8 cellular contexts compared by ENCODE assay signal in genomic region chr12:30796508-30796780, GRCh38. TPM values are rescaled to one million over a fixed set of nuclear protein-coding genes. Genes with fewer than 3 reads are reported as not detected.
A peak's percentile ranks its signal among the peaks of the same experiment; 100 is the strongest.
DNase-seq lines count a peak whose midpoint lies in the region; ATAC-seq and TF ChIP-seq lines count a peak whose summit lies in the region.

No MANE protein-coding gene starts in this region.

- H4K20me1 ChIP-seq in GM23338 (replicated peaks; ENCODE audit: insufficient read depth) (no peaks in the 10 kb centered on the region), OCI-LY7 (ENCODE audit: insufficient read depth, low read length) (no peaks in the 10 kb centered on the region)

- peak; percentile 77 for ATAC-seq in GM23338
- no peak for ATAC-seq in GM21529 (IDR thresholded peaks at IDR 0.05; ENCODE audit: unreplicated experiment)

- H3K36me3 Mint-ChIP-seq in Calu3 (ENCODE audit: insufficient read depth, unreplicated experiment) (peaks cover 46% of the 10 kb centered on the region), GM23338 (ENCODE audit: low read depth) (peaks cover 34% of the 10 kb centered on the region), endothelial cell (ENCODE audit: low read depth, unreplicated experiment) (no peaks in the 10 kb centered on the region)

- TF ChIP-seq CTCF in Calu3 (IDR thresholded peaks at IDR 0.05; ENCODE audit: unreplicated experiment) (no peak), GM23338 (conservative IDR thresholded peaks at IDR 0.05; ENCODE audit: low read depth in 2 of 2) (no peak), endothelial cell (IDR thresholded peaks at IDR 0.05; ENCODE audit: unreplicated experiment) (no peak), OCI-LY7 (conservative IDR thresholded peaks at IDR 0.05; ENCODE audit: low read length) (no peak)

- H3K27me3 Mint-ChIP-seq in Calu3 (ENCODE audit: unreplicated experiment) (no peaks in the 10 kb centered on the region), GM23338 (ENCODE audit: insufficient read depth, low read depth, poor library complexity) (peaks cover 35% of the 10 kb centered on the region), endothelial cell (ENCODE audit: unreplicated experiment) (peaks cover 13% of the 10 kb centered on the region)

- peaks cover 8% of the 10 kb centered on the region for H3F3A ChIP-seq in GM23338 (replicated peaks; ENCODE audit: low read depth)

- no peaks in the 10 kb centered on the region for H3K9me3 Mint-ChIP-seq in Calu3 (ENCODE audit: low read depth, unreplicated experiment)
- H3K9me3 Mint-ChIP-seq in GM23338 = peaks cover 3% of the 10 kb centered on the region; the same call in 2 of the 3 replicates
- no peaks in the 10 kb centered on the region for H3K9me3 Mint-ChIP-seq in endothelial cell (ENCODE audit: unreplicated experiment)

- no peaks in the 10 kb centered on the region for H3K9me2 ChIP-seq in GM23338 (ENCODE audit: insufficient read depth)
- no peaks in the 10 kb centered on the region for H3K9me2 ChIP-seq in OCI-LY7 (ENCODE audit: insufficient read depth, low read length)

- H3K4me3 ChIP-seq in GM23338 = peak overlapping the region; percentile 74
- peak overlapping the region; percentile 60 to 66 for H3K4me3 ChIP-seq in muscle layer of colon (ENCODE audit: low read depth in 1 of 2, low read length in 2 of 2)
- H3K4me3 ChIP-seq in OCI-LY7 (ENCODE audit: low read depth, low read length, poor library complexity, severe bottlenecking) = no peak overlapping the region

- H3K79me2 ChIP-seq in GM23338 (replicated peaks; ENCODE audit: insufficient read depth) = no peaks in the 10 kb centered on the region
- H3K79me2 ChIP-seq in OCI-LY7 (ENCODE audit: insufficient read depth, low read depth, low read length) = no peaks in the 10 kb centered on the region

- H3K27me3 ChIP-seq in GM23338 (ENCODE audit: insufficient read depth) (peaks cover 14% of the 10 kb centered on the region), muscle layer of colon (ENCODE audit: control insufficient read depth in 1 of 2, insufficient read depth in 2 of 2, low read length in 2 of 2) (peaks cover 7 to 11% of the 10 kb centered on the region in 2 donors)

- BruUV-seq in Calu3 (replicated peaks; lab: Mats Ljungman, UMichigan) (no TSS peak), OCI-LY7 (replicated peaks; lab: Mats Ljungman, UMichigan) (no TSS peak)

- CTCF ChIA-PET in Calu3 (lab: Charles Lee) (interaction anchor here (0.6 to 3.2 kb wide), 6 partner anchors 10 to 1766 kb away, joined by 4 to 36 read pairs (median 6); partner anchors contain the start of genes CAPRIN2 and IPO8), OCI-LY7 (lab: Charles Lee; ENCODE audit: unreplicated experiment) (no interaction called here)

- no peaks in the 10 kb centered on the region for H3K9me3 ChIP-seq in muscle layer of colon (ENCODE audit: low read length)
- no peaks in the 10 kb centered on the region for H3K9me3 ChIP-seq in OCI-LY7 (ENCODE audit: low read length)

- H3K27ac ChIP-seq in GM23338 (ENCODE audit: low read depth) (peak overlapping the region; percentile 59; the same call in 1 of the 2 replicates), muscle layer of colon (ENCODE audit: low read depth, low read length) (no peak overlapping the region), OCI-LY7 (ENCODE audit: low read depth, low read length, poor library complexity, severe bottlenecking) (no peak overlapping the region)

- POLR2A ChIA-PET in OCI-LY7 (lab: Charles Lee) = interaction anchor here (0.5 to 0.7 kb wide), 3 partner anchors 53 to 392 kb away, joined by 3 to 7 read pairs (median 4); no protein-coding TSS in a partner anchor

- peak; percentile 42 for DNase-seq in Calu3
- DNase-seq in GM23338 (ENCODE audit: low spot score) = peak; percentile 78
- DNase-seq in RKO (ENCODE audit: low spot score) = peak; percentile 46
- DNase-seq in endothelial cell (ENCODE audit: low spot score) = no peak
- DNase-seq in OCI-LY7 (ENCODE audit: low spot score) = no peak
- no peak for DNase-seq in NAMALWA (ENCODE audit: low spot score)

- intact Hi-C loops in Calu3 (cut with micrococcal nuclease; ENCODE audit: unreplicated experiment) = no loop called here
- intact Hi-C loops in OCI-LY7 (cut with micrococcal nuclease; ENCODE audit: unreplicated experiment) = no loop called here

- no peak overlapping the region for H3K9ac ChIP-seq in muscle layer of colon (ENCODE audit: low read length)

- H2AFZ ChIP-seq in GM23338 (peak overlapping the region; percentile 93), OCI-LY7 (ENCODE audit: low read length) (no peak overlapping the region)

- H3K4me1 Mint-ChIP-seq in Calu3 (ENCODE audit: low read depth, unreplicated experiment) (peaks cover 51% of the 10 kb centered on the region), GM23338 (peaks cover 38% of the 10 kb centered on the region), endothelial cell (ENCODE audit: unreplicated experiment) (peaks cover 20% of the 10 kb centered on the region)

- no peaks in the 10 kb centered on the region for H3K36me3 ChIP-seq in GM23338 (ENCODE audit: insufficient read depth)
- H3K36me3 ChIP-seq in muscle layer of colon (ENCODE audit: insufficient read depth, low read length) = no peaks in the 10 kb centered on the region
- no peaks in the 10 kb centered on the region for H3K36me3 ChIP-seq in OCI-LY7 (ENCODE audit: insufficient read depth, low read length)

- H3K4me1 ChIP-seq in GM23338 (ENCODE audit: insufficient read depth) = peaks cover 35% of the 10 kb centered on the region
- H3K4me1 ChIP-seq in muscle layer of colon (ENCODE audit: insufficient read depth, low read length) = peaks cover 4% of the 10 kb centered on the region
- H3K4me1 ChIP-seq in OCI-LY7 (ENCODE audit: insufficient read depth, low read length, poor library complexity, severe bottlenecking) = no peaks in the 10 kb centered on the region

- H3K27ac Mint-ChIP-seq in Calu3 (ENCODE audit: unreplicated experiment) (peak overlapping the region; percentile 89), GM23338 (no peak overlapping the region), endothelial cell (ENCODE audit: unreplicated experiment) (no peak overlapping the region)

- H3K4me3 Mint-ChIP-seq in Calu3 (ENCODE audit: low read depth, unreplicated experiment) (peak overlapping the region; percentile 89), GM23338 (peak overlapping the region; percentile 84), endothelial cell (ENCODE audit: unreplicated experiment) (peak overlapping the region; percentile 87)

- H3K4me2 ChIP-seq in GM23338 = peak overlapping the region; percentile 96
- H3K4me2 ChIP-seq in OCI-LY7 (ENCODE audit: low read length) = no peak overlapping the region

TF ChIP-seq in GM23338, 12 proteins besides CTCF, POLR2A, EP300 and RAD21 (continues in another document):
- TF ChIP-seq ZNF114 (CRISPR knock-in tag; IDR thresholded peaks at IDR 0.05) (no peak), STAT1 (IDR thresholded peaks at IDR 0.05; ENCODE audit: unreplicated experiment) (no peak), POLR2AphosphoS5 (IDR thresholded peaks at IDR 0.05; ENCODE audit: low read depth) (no peak), ETS1 (IDR thresholded peaks at IDR 0.05) (no peak)

RNA-seq across cellular contexts. Expression of gene CAPRIN2, which starts 41.7 kb away (rescaled TPM):
- total RNA-seq in Calu3 (2022) (48.5 and 52.2 TPM in 2 replicates), endothelial cell (ENCODE audit: unreplicated experiment) (19.8 TPM), OCI-LY7 (2022) (23.7 and 24.7 TPM in 2 replicates)
- 36.7 and 41.3 TPM in 2 replicates for total RNA-seq in GM23338 (2014; rRNA removed; shearing (Covaris generic))
- polyA plus RNA-seq in GM23338 (2016; fragmentation: Nextera tagmentation; extraction: Ambion mirVana) = 28.4 and 36.5 TPM in 2 replicates
- total RNA-seq in OCI-LY7 (2014; rRNA removed; shearing (Covaris generic)) = 21.7 and 23.8 TPM in 2 replicates

Comparison
In these comparisons a context has a peak if more than half of its experiments do, and no peak if none do; other contexts are left out.
1. DNase-seq: peak in Calu3 (single experiment), GM23338 (single experiment) and RKO (single experiment); none in endothelial cell (single experiment), OCI-LY7 (single experiment) and NAMALWA (single experiment).
2. Peak in every context shown above with its lines, with median percentiles within 50 percentile points of each other: H3K4me3 Mint-ChIP-seq.